Comparison of ENCODE assay signal across 21 cellular contexts in the genomic region with DNA sequence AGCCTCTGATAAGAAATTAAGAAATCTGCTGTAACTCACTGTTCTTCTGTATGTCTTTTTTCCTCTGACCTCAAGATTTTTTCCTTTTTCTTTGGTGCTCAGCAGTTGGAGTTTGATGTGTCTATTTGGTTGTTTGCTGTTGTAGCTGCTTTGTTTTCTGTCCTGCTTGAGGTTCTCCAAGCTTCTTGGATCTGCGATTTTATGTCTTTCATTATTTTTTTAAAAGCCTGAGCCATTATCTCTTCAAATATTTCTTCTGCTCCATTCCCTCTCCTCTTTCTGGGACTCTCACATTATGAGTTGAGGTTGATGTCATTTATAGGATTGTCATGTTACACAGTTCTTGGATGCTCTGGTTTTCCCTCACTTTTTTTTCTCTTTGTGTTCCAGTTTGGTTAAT.
"Had no signal": no experiment of that assay in that cellular context is flagged by ENCODE, and none has a peak within 500 bp of the region (broad histone marks: within the 10 kb centered on the region; RNA-seq: fewer than 3 reads in every experiment).

No MANE protein-coding gene starts in this region.

- H3K4me1 Mint-ChIP-seq: nephron progenitor cell had no signal

- H3K4me3 ChIP-seq: dorsolateral prefrontal cortex, prostate gland, right lobe of liver, smooth muscle cell, suprapubic skin, upper lobe of left lung had no signal

- ATAC-seq: activated naive CD8-positive, alpha-beta T cell treated with anti-CD3 and anti-CD28 coated beads, Interleukin-2, amount 50 U/mL, for 24 hours; activated T-cell treated with anti-CD3 and anti-CD28 coated beads, Interleukin-2, amount 50 U/mL, for 4 hours; right lobe of liver had no signal

- DNase-seq: activated CD4-positive, CD25-positive, alpha-beta regulatory T cell; activated gamma-delta T cell; activated naive CD8-positive, alpha-beta T cell treated with anti-CD3 and anti-CD28 coated beads, Interleukin-2, amount 50 U/mL, for 24 hours; activated T-cell treated with anti-CD3 and anti-CD28 coated beads, Interleukin-2, amount 50 U/mL, for 4 hours; dorsolateral prefrontal cortex; erythroblast; islet precursor cell; mesendoderm; nephron progenitor cell; occipital lobe; Right ventricle myocardium superior; stimulated activated CD4-positive, alpha-beta T cell treated with anti-CD3 and anti-CD28 coated beads, Interleukin-4, amount 100 ng/mL, for 4 hours; stimulated activated CD8-positive, alpha-beta memory T cell treated with anti-CD3 and anti-CD28 coated beads, Interleukin-4, amount 100 ng/mL, for 48 hours; upper lobe of left lung had no signal

- H3K27me3 Mint-ChIP-seq: activated naive CD8-positive, alpha-beta T cell treated with anti-CD3 and anti-CD28 coated beads, Interleukin-2, amount 50 U/mL, for 24 hours; stimulated activated naive CD8-positive, alpha-beta T cell treated with anti-CD3 and anti-CD28 coated beads, Interleukin-15, Interleukin-2, amounts not matched to agents 100 ng/mL and 50 ng/mL, for 24 hours had no signal

- H3K36me3 ChIP-seq: prostate gland, right lobe of liver, suprapubic skin, upper lobe of left lung had no signal

- FAIRE-seq: astrocyte, bronchial epithelial cell had no signal

- H3K27ac Mint-ChIP-seq: activated naive CD8-positive, alpha-beta T cell treated with anti-CD3 and anti-CD28 coated beads, Interleukin-2, amount 50 U/mL, for 24 hours; nephron progenitor cell; stimulated activated naive CD8-positive, alpha-beta T cell treated with anti-CD3 and anti-CD28 coated beads, Interleukin-15, Interleukin-2, amounts not matched to agents 100 ng/mL and 50 ng/mL, for 24 hours had no signal

- H3K4me3 Mint-ChIP-seq: activated naive CD8-positive, alpha-beta T cell treated with anti-CD3 and anti-CD28 coated beads, Interleukin-2, amount 50 U/mL, for 24 hours; activated T-cell treated with anti-CD3 and anti-CD28 coated beads, Interleukin-2, amount 50 U/mL, for 4 hours; nephron progenitor cell; stimulated activated naive CD8-positive, alpha-beta T cell treated with anti-CD3 and anti-CD28 coated beads, Interleukin-15, Interleukin-2, amounts not matched to agents 100 ng/mL and 50 ng/mL, for 24 hours had no signal

- H3K27ac ChIP-seq: prostate gland, right lobe of liver, suprapubic skin, upper lobe of left lung had no signal

- H3K27me3 ChIP-seq: dorsolateral prefrontal cortex, right lobe of liver, suprapubic skin, upper lobe of left lung had no signal

- H3K9me3 ChIP-seq: prostate gland, right lobe of liver, suprapubic skin had no signal

- H3K4me1 ChIP-seq: prostate gland, right lobe of liver had no signal
